34 cellular contexts compared by ENCODE assay signal in the genomic region with DNA sequence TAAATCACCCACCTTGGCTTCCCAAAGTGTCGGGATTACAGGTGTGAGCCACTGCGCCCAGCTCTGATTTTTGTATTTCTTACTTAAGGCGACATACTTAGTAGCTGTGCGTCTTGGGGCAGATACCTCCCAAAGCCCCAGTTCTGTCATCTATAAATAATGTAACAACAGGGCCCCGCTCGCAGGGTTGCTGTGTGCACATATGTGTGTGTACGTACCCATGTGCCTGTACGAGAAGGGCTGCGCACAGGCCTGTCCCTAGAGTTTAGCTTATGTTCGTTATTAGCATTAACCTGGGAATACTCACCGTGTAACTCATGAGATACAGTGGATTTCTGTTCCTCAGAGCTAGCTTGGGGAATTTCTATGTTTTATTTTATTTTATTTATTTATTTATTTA.
"Had no signal": no experiment of that assay in that cellular context is flagged by ENCODE, and none has a peak within 500 bp of the region (broad histone marks: within the 10 kb centered on the region; RNA-seq: fewer than 3 reads in every experiment).

No MANE protein-coding gene starts in this region.

- H3K4me1 ChIP-seq: adrenal gland, breast epithelium, foreskin keratinocyte had no signal

- H3K9me3 ChIP-seq: adrenal gland, ascending aorta, breast epithelium, esophagus muscularis mucosa, gastrocnemius medialis had no signal

- H3K27ac Mint-ChIP-seq: activated B cell treated with CpG ODN at 0.5 μM for 24 hours; activated CD8-positive, alpha-beta memory T cell treated with anti-CD3 and anti-CD28 coated beads, Interleukin-2, amount 10 ng/mL, durations not matched to agents 7 days and 5 days; activated CD8-positive, alpha-beta T cell treated with anti-CD3 and anti-CD28 coated beads, Interleukin-2, amount 10 ng/mL, durations not matched to agents 7 days and 5 days; activated naive CD4-positive, alpha-beta T cell treated with anti-CD3 and anti-CD28 coated beads for 36 hours; activated naive CD4-positive, alpha-beta T cell treated with anti-CD3 and anti-CD28 coated beads, Interleukin-2, amount 50 U/mL, for 24 hours; activated naive CD8-positive, alpha-beta T cell treated with anti-CD3 and anti-CD28 coated beads for 36 hours; activated naive CD8-positive, alpha-beta T cell treated with anti-CD3 and anti-CD28 coated beads, Interleukin-2, amount 50 U/mL, for 24 hours; activated T-helper 1 cell treated with anti-CD3 and anti-CD28 coated beads, Interleukin-12 subunit alpha, Interleukin-12 subunit beta, Interleukin-2, Interleukin-4 antibody, amounts not matched to agents 30 ng/mL and 10 ng/mL and 1 ng/mL, durations not matched to agents 14 hours and 24 hours and 36 hours; activated T-helper 2 cell treated with anti-CD3 and anti-CD28 coated beads, Interferon-gamma antibody, Interleukin-2, Interleukin-4, amounts not matched to agents 10 μg/mL and 5 μg/mL and 100 μg/mL, durations not matched to agents 14 hours and 24 hours and 36 hours; brain; dendritic cell treated with granulocyte-macrophage colony-stimulating factor and Interleukin-4, amounts not matched to agents 40 ng/mL and 50 ng/mL, for 4 days had no signal

- H3K4me3 Mint-ChIP-seq: activated B cell treated with CpG ODN at 0.5 μM for 24 hours; activated CD8-positive, alpha-beta memory T cell treated with anti-CD3 and anti-CD28 coated beads, Interleukin-2, amount 10 ng/mL, durations not matched to agents 7 days and 5 days; activated CD8-positive, alpha-beta T cell treated with anti-CD3 and anti-CD28 coated beads, Interleukin-2, amount 10 ng/mL, durations not matched to agents 7 days and 5 days; activated naive CD4-positive, alpha-beta T cell treated with anti-CD3 and anti-CD28 coated beads for 36 hours; activated naive CD4-positive, alpha-beta T cell treated with anti-CD3 and anti-CD28 coated beads, Interleukin-2, amount 50 U/mL, for 24 hours; activated naive CD8-positive, alpha-beta T cell treated with anti-CD3 and anti-CD28 coated beads for 36 hours; activated naive CD8-positive, alpha-beta T cell treated with anti-CD3 and anti-CD28 coated beads, Interleukin-2, amount 50 U/mL, for 24 hours; activated T-helper 1 cell treated with anti-CD3 and anti-CD28 coated beads, Interleukin-12 subunit alpha, Interleukin-12 subunit beta, Interleukin-2, Interleukin-4 antibody, amounts not matched to agents 30 ng/mL and 10 ng/mL and 1 ng/mL, durations not matched to agents 14 hours and 24 hours and 36 hours; brain; central memory CD8-positive, alpha-beta T cell; dendritic cell treated with granulocyte-macrophage colony-stimulating factor and Interleukin-4, amounts not matched to agents 40 ng/mL and 50 ng/mL, for 4 days had no signal

- H3K36me3 ChIP-seq: breast epithelium had no signal

- DNase-seq: activated B cell treated with CpG ODN at 0.5 μM for 24 hours; activated CD4-positive, alpha-beta T cell treated with anti-CD3 and anti-CD28 coated beads for 48 hours; activated CD4-positive, alpha-beta T cell treated with anti-CD3 and anti-CD28 coated beads, Interleukin-2, amount 50 U/mL, for 1 hour; activated CD4-positive, alpha-beta T cell treated with anti-CD3 and anti-CD28 coated beads, Interleukin-2, amount 50 U/mL, for 48 hours; activated CD8-positive, alpha-beta memory T cell treated with anti-CD3 and anti-CD28 coated beads, Interleukin-2, amount 10 ng/mL, durations not matched to agents 7 days and 5 days; activated CD8-positive, alpha-beta memory T cell treated with anti-CD3 and anti-CD28 coated beads, Interleukin-2, amount 50 U/mL, for 4 hours; activated CD8-positive, alpha-beta T cell treated with anti-CD3 and anti-CD28 coated beads, Interleukin-2, amount 10 ng/mL, durations not matched to agents 7 days and 5 days; activated effector memory CD4-positive, alpha-beta T cell treated with anti-CD3 and anti-CD28 coated beads, Interleukin-2, amount 50 U/mL, for 16 hours; activated naive CD4-positive, alpha-beta T cell treated with anti-CD3 and anti-CD28 coated beads for 36 hours; activated naive CD8-positive, alpha-beta T cell treated with anti-CD3 and anti-CD28 coated beads for 36 hours; activated naive CD8-positive, alpha-beta T cell treated with anti-CD3 and anti-CD28 coated beads, Interleukin-2, amount 50 U/mL, for 24 hours; activated T-cell treated with anti-CD3 and anti-CD28 coated beads, Interleukin-2, amount 50 U/mL, for 1 hour; activated T-cell treated with anti-CD3 and anti-CD28 coated beads, Interleukin-2, amount 50 U/mL, for 48 hours; adrenal gland; amygdala; effector memory CD4-positive, alpha-beta T cell; erythroblast; foreskin keratinocyte; glutamatergic neuron; T-helper 2 cell had no signal

- ATAC-seq: activated CD4-positive, CD25-positive, alpha-beta regulatory T cell treated with anti-CD3 and anti-CD28 coated beads, Interleukin-2, amount 50 U/mL, for 24 hours; activated CD8-positive, alpha-beta memory T cell treated with anti-CD3 and anti-CD28 coated beads, Interleukin-2, amount 10 ng/mL, durations not matched to agents 7 days and 5 days; activated CD8-positive, alpha-beta T cell treated with anti-CD3 and anti-CD28 coated beads, Interleukin-2, amount 10 ng/mL, durations not matched to agents 7 days and 5 days; activated naive CD8-positive, alpha-beta T cell treated with anti-CD3 and anti-CD28 coated beads, Interleukin-2, amount 50 U/mL, for 24 hours; foreskin keratinocyte; gastrocnemius medialis had no signal

- H3K27me3 Mint-ChIP-seq: activated B cell treated with CpG ODN at 0.5 μM for 24 hours; activated CD8-positive, alpha-beta memory T cell treated with anti-CD3 and anti-CD28 coated beads, Interleukin-2, amount 10 ng/mL, durations not matched to agents 7 days and 5 days; activated naive CD4-positive, alpha-beta T cell treated with anti-CD3 and anti-CD28 coated beads, Interleukin-2, amount 50 U/mL, for 24 hours; activated naive CD8-positive, alpha-beta T cell treated with anti-CD3 and anti-CD28 coated beads for 36 hours; activated naive CD8-positive, alpha-beta T cell treated with anti-CD3 and anti-CD28 coated beads, Interleukin-2, amount 50 U/mL, for 24 hours; brain; central memory CD8-positive, alpha-beta T cell; dendritic cell treated with granulocyte-macrophage colony-stimulating factor and Interleukin-4, amounts not matched to agents 40 ng/mL and 50 ng/mL, for 4 days had no signal

- H3K4me1 Mint-ChIP-seq: activated B cell treated with CpG ODN at 0.5 μM for 24 hours; activated naive CD4-positive, alpha-beta T cell treated with anti-CD3 and anti-CD28 coated beads, Interleukin-2, amount 50 U/mL, for 24 hours had no signal

- H3K36me3 Mint-ChIP-seq: activated CD8-positive, alpha-beta memory T cell treated with anti-CD3 and anti-CD28 coated beads, Interleukin-2, amount 10 ng/mL, durations not matched to agents 7 days and 5 days had no signal

- H3K4me3 ChIP-seq: adrenal gland, ascending aorta, breast epithelium, coronary artery, dorsolateral prefrontal cortex, esophagus muscularis mucosa, gastrocnemius medialis had no signal

- H3K9me3 Mint-ChIP-seq: activated B cell treated with CpG ODN at 0.5 μM for 24 hours; activated naive CD4-positive, alpha-beta T cell treated with anti-CD3 and anti-CD28 coated beads for 36 hours; activated naive CD4-positive, alpha-beta T cell treated with anti-CD3 and anti-CD28 coated beads, Interleukin-2, amount 50 U/mL, for 24 hours; activated naive CD8-positive, alpha-beta T cell treated with anti-CD3 and anti-CD28 coated beads for 36 hours; activated naive CD8-positive, alpha-beta T cell treated with anti-CD3 and anti-CD28 coated beads, Interleukin-2, amount 50 U/mL, for 24 hours; activated T-helper 1 cell treated with anti-CD3 and anti-CD28 coated beads, Interleukin-12 subunit alpha, Interleukin-12 subunit beta, Interleukin-2, Interleukin-4 antibody, amounts not matched to agents 30 ng/mL and 10 ng/mL and 1 ng/mL, durations not matched to agents 14 hours and 24 hours and 36 hours; activated T-helper 2 cell treated with anti-CD3 and anti-CD28 coated beads, Interferon-gamma antibody, Interleukin-2, Interleukin-4, amounts not matched to agents 10 μg/mL and 5 μg/mL and 100 μg/mL, durations not matched to agents 14 hours and 24 hours and 36 hours; brain; central memory CD8-positive, alpha-beta T cell; dendritic cell treated with granulocyte-macrophage colony-stimulating factor and Interleukin-4, amounts not matched to agents 40 ng/mL and 50 ng/mL, for 4 days had no signal

- H3K27ac ChIP-seq: adrenal gland, breast epithelium, esophagus muscularis mucosa, foreskin keratinocyte, VCaP had no signal

- H3K27me3 ChIP-seq: adrenal gland, ascending aorta, breast epithelium, dorsolateral prefrontal cortex, esophagus muscularis mucosa, foreskin keratinocyte, gastrocnemius medialis had no signal
